ENCODE assay signal across 19 cellular contexts in genomic region chr3:178454714-178455113, GRCh38.
DNase-seq lines count a peak whose midpoint lies in the region; ATAC-seq and TF ChIP-seq lines count a peak whose summit lies in the region.
"Had no signal": no experiment of that assay in that cellular context is flagged by ENCODE, and none has a peak within 500 bp of the region (broad histone marks: within the 10 kb centered on the region; RNA-seq: fewer than 3 reads in every experiment).

No MANE protein-coding gene starts in this region.

- H3K27me3 ChIP-seq in testis = no peaks in the 10 kb centered on the region
- H3K27me3 ChIP-seq: esophagus muscularis mucosa had no signal

- H3K27me3 Mint-ChIP-seq in activated naive CD4-positive, alpha-beta T cell treated with anti-CD3 and anti-CD28 coated beads for 36 hours (ENCODE audit: low read depth) = peaks cover 13% of the 10 kb centered on the region

- CTCF ChIA-PET in activated naive CD4-positive, alpha-beta T cell treated with anti-CD3 and anti-CD28 coated beads for 36 hours (lab: Charles Lee) = no interaction called here

- H3K4me3 Mint-ChIP-seq in activated naive CD4-positive, alpha-beta T cell treated with anti-CD3 and anti-CD28 coated beads for 36 hours = no peak overlapping the region
- H3K4me3 Mint-ChIP-seq: CD4-positive, alpha-beta memory T cell; stimulated activated naive B cell treated with anti-CD40 and anti-IgM and Interleukin-4, amounts not matched to agents 10 μg/mL and 1 μg/mL and 100 μg/mL, for 72 hours had no signal

- no peak overlapping the region for H3K27ac Mint-ChIP-seq in activated naive CD4-positive, alpha-beta T cell treated with anti-CD3 and anti-CD28 coated beads for 36 hours
- H3K27ac Mint-ChIP-seq: CD4-positive, alpha-beta memory T cell; stimulated activated naive B cell treated with anti-CD40 and anti-IgM and Interleukin-4, amounts not matched to agents 10 μg/mL and 1 μg/mL and 100 μg/mL, for 72 hours had no signal

- no peak for TF ChIP-seq CTCF in choroid plexus epithelial cell (conservative IDR thresholded peaks at IDR 0.05; ENCODE audit: low read depth, low read length)
- TF ChIP-seq CTCF in testis (IDR thresholded peaks at IDR 0.05) = no peak

- DNase-seq in HT1080 (ENCODE audit: low read depth) = peak; percentile 76
- DNase-seq in choroid plexus epithelial cell (ENCODE audit: low read depth) = peak; percentile 71
- DNase-seq in kidney glomerular epithelial cell (lab: John Stamatoyannopoulos, UW) = peak; percentile 61
- DNase-seq in testis = peak; percentile 58
- DNase-seq in activated naive CD4-positive, alpha-beta T cell treated with anti-CD3 and anti-CD28 coated beads for 36 hours = no peak
- DNase-seq: activated CD4-positive, alpha-beta T cell treated with anti-CD3 and anti-CD28 coated beads for 48 hours; activated effector memory CD4-positive, alpha-beta T cell treated with anti-CD3 and anti-CD28 coated beads, Interleukin-2, amount 50 U/mL, for 16 hours; CD4-positive, alpha-beta memory T cell; NCI-H1694 treated with DMSO at 0.1 percent for 48 hours; occipital lobe; OCI-M1; stimulated activated CD4-positive, alpha-beta T cell treated with anti-CD3 and anti-CD28 coated beads, Interleukin-2, amount 100 ng/mL, for 48 hours; stimulated activated naive B cell treated with anti-CD40 and anti-IgM and Interleukin-4, amounts not matched to agents 10 μg/mL and 1 μg/mL and 100 μg/mL, for 72 hours; T-helper 1 cell had no signal

- no peak overlapping the region for H3K27ac ChIP-seq in testis
- H3K27ac ChIP-seq: esophagus muscularis mucosa had no signal

- H3K36me3 Mint-ChIP-seq in activated naive CD4-positive, alpha-beta T cell treated with anti-CD3 and anti-CD28 coated beads for 36 hours (ENCODE audit: low read depth) = no peaks in the 10 kb centered on the region
- H3K36me3 Mint-ChIP-seq: CD4-positive, alpha-beta memory T cell; stimulated activated naive B cell treated with anti-CD40 and anti-IgM and Interleukin-4, amounts not matched to agents 10 μg/mL and 1 μg/mL and 100 μg/mL, for 72 hours had no signal

- no peaks in the 10 kb centered on the region for H3K9me3 Mint-ChIP-seq in activated naive CD4-positive, alpha-beta T cell treated with anti-CD3 and anti-CD28 coated beads for 36 hours
- H3K9me3 Mint-ChIP-seq: CD4-positive, alpha-beta memory T cell; stimulated activated naive B cell treated with anti-CD40 and anti-IgM and Interleukin-4, amounts not matched to agents 10 μg/mL and 1 μg/mL and 100 μg/mL, for 72 hours had no signal

- no peak overlapping the region for H3K4me3 ChIP-seq in choroid plexus epithelial cell (ENCODE audit: low read depth, low read length)
- H3K4me3 ChIP-seq in testis = no peak overlapping the region
- H3K4me3 ChIP-seq: esophagus muscularis mucosa had no signal

- ATAC-seq in GM19324 (IDR thresholded peaks at IDR 0.05; ENCODE audit: low FRiP score, unreplicated experiment) (no peak), HG03439 (IDR thresholded peaks at IDR 0.05; ENCODE audit: unreplicated experiment) (no peak), GM21381 (IDR thresholded peaks at IDR 0.05; ENCODE audit: unreplicated experiment) (no peak)
- ATAC-seq: HepG2; stimulated activated naive B cell treated with anti-CD40 and anti-IgM and Interleukin-4, amounts not matched to agents 10 μg/mL and 1 μg/mL and 100 μg/mL, for 72 hours had no signal

- no peaks in the 10 kb centered on the region for H3K36me3 ChIP-seq in testis (ENCODE audit: low read depth, missing control alignments)
- H3K36me3 ChIP-seq: esophagus muscularis mucosa had no signal

- no peaks in the 10 kb centered on the region for H3K4me1 Mint-ChIP-seq in activated naive CD4-positive, alpha-beta T cell treated with anti-CD3 and anti-CD28 coated beads for 36 hours (ENCODE audit: low read depth)
- H3K4me1 Mint-ChIP-seq: stimulated activated naive B cell treated with anti-CD40 and anti-IgM and Interleukin-4, amounts not matched to agents 10 μg/mL and 1 μg/mL and 100 μg/mL, for 72 hours had no signal

- H3K9me3 ChIP-seq in testis = no peaks in the 10 kb centered on the region
- H3K9me3 ChIP-seq: esophagus muscularis mucosa had no signal

- WGBS in testis, 2 donors = 57% methylated on average over 4 of the region's 4 CpGs

- intact Hi-C loops in testis (cut with DNase I; ENCODE audit: low total_unique reads) = loop anchor here (10.0 kb wide), 1 partner anchor 500 kb away; no protein-coding TSS in a partner anchor
- intact Hi-C loops in activated naive CD4-positive, alpha-beta T cell treated with anti-CD3 and anti-CD28 coated beads for 36 hours (cut with micrococcal nuclease) = no loop called here

- TF ChIP-seq POLR2A in testis (IDR thresholded peaks at IDR 0.05) = no peak

- H3K4me1 ChIP-seq in testis = no peaks in the 10 kb centered on the region
